Comparison of ENCODE assay signal across 10 cellular contexts in genomic region chr11:111923351-111923788, GRCh38. TPM values are rescaled to one million over a fixed set of nuclear protein-coding genes. Genes with fewer than 3 reads are reported as not detected.
DNase-seq lines count a peak whose midpoint lies in the region; FAIRE-seq and TF ChIP-seq lines count a peak whose summit lies in the region.
"Had no signal": no experiment of that assay in that cellular context is flagged by ENCODE, and none has a peak within 500 bp of the region (broad histone marks: within the 10 kb centered on the region; RNA-seq: fewer than 3 reads in every experiment).

No MANE protein-coding gene starts in this region.

- H3K36me3 ChIP-seq in OCI-LY7 (ENCODE audit: insufficient read depth, low read length) (no peaks in the 10 kb centered on the region), duodenal mucosa (ENCODE audit: control insufficient read depth in 1 of 2, insufficient read depth in 2 of 2, low read length in 2 of 2) (no peaks in the 10 kb centered on the region), mesendoderm (ENCODE audit: control insufficient read depth, insufficient read depth, low read length) (no peaks in the 10 kb centered on the region), tibial artery (peaks cover 0 to 5% (median 4%) of the 10 kb centered on the region in 3 donors)

- WGBS in mesendoderm (ENCODE audit: extremely low coverage, insufficient coverage, low lambda C conversion rate): no CpG with 5 or more reads among the region's 5 CpGs

- H3K18ac ChIP-seq in mesendoderm (ENCODE audit: low read length): no peak overlapping the region

- H3K4me3 Mint-ChIP-seq in activated CD4-positive, alpha-beta memory T cell treated with anti-CD3 and anti-CD28 coated beads, Interleukin-2, amount 10 ng/mL, durations not matched to agents 7 days and 5 days: no peak overlapping the region

- CTCF ChIA-PET in OCI-LY7 (lab: Charles Lee; ENCODE audit: unreplicated experiment): no interaction called here
- CTCF ChIA-PET in activated CD4-positive, alpha-beta memory T cell treated with anti-CD3 and anti-CD28 coated beads, Interleukin-2, amount 10 ng/mL, durations not matched to agents 7 days and 5 days (lab: Charles Lee): no interaction called here

- H3K27ac Mint-ChIP-seq in activated CD4-positive, alpha-beta memory T cell treated with anti-CD3 and anti-CD28 coated beads, Interleukin-2, amount 10 ng/mL, durations not matched to agents 7 days and 5 days: no peak overlapping the region

- H3K27me3 ChIP-seq in duodenal mucosa (ENCODE audit: control insufficient read depth in 1 of 2, insufficient read depth in 2 of 2, low read length in 2 of 2) (no peaks in the 10 kb centered on the region), mesendoderm (ENCODE audit: insufficient read depth, low read length, poor library complexity) (no peaks in the 10 kb centered on the region), tibial artery (no peaks in the 10 kb centered on the region)

- DNase-seq in OCI-LY7 (ENCODE audit: low spot score) (no peak), mesendoderm (peak; percentile 49), tibial artery (peak in 1 of 2 donors; percentile 68), NAMALWA (ENCODE audit: low spot score) (no peak), MV-4-11 (lab: John Stamatoyannopoulos, UW) (no peak), GM19239 (ENCODE audit: insufficient read length, low spot score) (no peak)
- no peak for DNase-seq in activated CD4-positive, alpha-beta memory T cell treated with anti-CD3 and anti-CD28 coated beads, Interleukin-2, amount 10 ng/mL, durations not matched to agents 7 days and 5 days
- DNase-seq: KBM-7; stimulated activated CD4-positive, alpha-beta T cell treated with anti-CD3 and anti-CD28 coated beads, Interleukin-2, amount 100 ng/mL, for 24 hours had no signal

- no peak overlapping the region for H2BK15ac ChIP-seq in mesendoderm (replicated peaks; ENCODE audit: low read depth)

- H3K27me3 Mint-ChIP-seq in activated CD4-positive, alpha-beta memory T cell treated with anti-CD3 and anti-CD28 coated beads, Interleukin-2, amount 10 ng/mL, durations not matched to agents 7 days and 5 days: peaks cover 24% of the 10 kb centered on the region

- H3K4me3 ChIP-seq in OCI-LY7 (ENCODE audit: low read depth, low read length, poor library complexity, severe bottlenecking) (no peak overlapping the region), duodenal mucosa (ENCODE audit: low read depth in 1 of 2, low read length in 2 of 2) (no peak overlapping the region), mesendoderm (ENCODE audit: low read length) (no peak overlapping the region), tibial artery (peak overlapping the region; percentile 24 to 42)

- no peak overlapping the region for H3K27ac ChIP-seq in OCI-LY7 (ENCODE audit: low read depth, low read length, poor library complexity, severe bottlenecking)
- H3K27ac ChIP-seq in duodenal mucosa (ENCODE audit: low read depth, low read length): peak overlapping the region; percentile 35
- H3K27ac ChIP-seq in mesendoderm (ENCODE audit: low read depth, low read length): no peak overlapping the region
- peak overlapping the region; percentile 87 to 89 for H3K27ac ChIP-seq in tibial artery

- H3K9me3 ChIP-seq in OCI-LY7 (ENCODE audit: low read length) (no peaks in the 10 kb centered on the region), duodenal mucosa (ENCODE audit: control insufficient read depth in 1 of 2, low read length in 2 of 2) (no peaks in the 10 kb centered on the region), tibial artery (no peaks in the 10 kb centered on the region)

- H3K79me2 ChIP-seq in OCI-LY7 (ENCODE audit: insufficient read depth, low read depth, low read length) (no peaks in the 10 kb centered on the region), mesendoderm (ENCODE audit: control insufficient read depth, insufficient read depth, low read length) (no peaks in the 10 kb centered on the region)

- H3K9me3 Mint-ChIP-seq in activated CD4-positive, alpha-beta memory T cell treated with anti-CD3 and anti-CD28 coated beads, Interleukin-2, amount 10 ng/mL, durations not matched to agents 7 days and 5 days: no peaks in the 10 kb centered on the region

- H2AFZ ChIP-seq in OCI-LY7 (ENCODE audit: low read length): peak overlapping the region; percentile 61; the same call in 1 of the 2 replicates

- no peak overlapping the region for H3K9ac ChIP-seq in duodenal mucosa (ENCODE audit: low read depth in 1 of 2, low read length in 2 of 2)
- no peak overlapping the region for H3K9ac ChIP-seq in mesendoderm (ENCODE audit: low read length)

- no peak for FAIRE-seq in GM19239 (lab: Jason Lieb, UNC)

- H3K4me1 ChIP-seq in OCI-LY7 (ENCODE audit: insufficient read depth, low read length, poor library complexity, severe bottlenecking) (peaks cover 14% of the 10 kb centered on the region), duodenal mucosa (ENCODE audit: control insufficient read depth in 1 of 2, insufficient read depth in 2 of 2, low read length in 2 of 2) (peaks cover 19% of the 10 kb centered on the region in 2 donors), mesendoderm (ENCODE audit: control insufficient read depth, low read depth, low read length) (peaks cover 2% of the 10 kb centered on the region), tibial artery (peaks cover 0 to 65% (median 39%) of the 10 kb centered on the region in 4 donors)

- H4K5ac ChIP-seq in mesendoderm (ENCODE audit: low read length): no peak overlapping the region

- intact Hi-C loops in OCI-LY7 (cut with micrococcal nuclease; ENCODE audit: unreplicated experiment) (no loop called here), tibial artery (cut with DNase I; ENCODE audit: low total_unique reads) (no loop called here)

- TF ChIP-seq CTCF in OCI-LY7 (conservative IDR thresholded peaks at IDR 0.05; ENCODE audit: low read length) (no peak), tibial artery (IDR thresholded peaks at IDR 0.05) (no peak)

- no peak overlapping the region for H2BK5ac ChIP-seq in mesendoderm (ENCODE audit: low read length)

- H4K8ac ChIP-seq in mesendoderm (ENCODE audit: low read depth, low read length): peak overlapping the region; percentile 15

- H3K36me3 Mint-ChIP-seq in activated CD4-positive, alpha-beta memory T cell treated with anti-CD3 and anti-CD28 coated beads, Interleukin-2, amount 10 ng/mL, durations not matched to agents 7 days and 5 days (ENCODE audit: low read depth): no peaks in the 10 kb centered on the region

- H3K4ac ChIP-seq in mesendoderm (ENCODE audit: low read depth, low read length): peak overlapping the region; percentile 22

- H3K56ac ChIP-seq in mesendoderm (ENCODE audit: low read length): no peak overlapping the region

- POLR2A ChIA-PET in OCI-LY7 (lab: Charles Lee): no interaction called here
- POLR2A ChIA-PET in activated CD4-positive, alpha-beta memory T cell treated with anti-CD3 and anti-CD28 coated beads, Interleukin-2, amount 10 ng/mL, durations not matched to agents 7 days and 5 days (lab: Charles Lee): no interaction called here

- no TSS peak for BruUV-seq in OCI-LY7 (replicated peaks; lab: Mats Ljungman, UMichigan)

- no peak overlapping the region for H3K23ac ChIP-seq in mesendoderm (ENCODE audit: low read length)

- no peak overlapping the region for H2BK120ac ChIP-seq in mesendoderm (ENCODE audit: low read depth, low read length)

- H3K79me1 ChIP-seq in mesendoderm (ENCODE audit: low read length): no peaks in the 10 kb centered on the region

- no peaks in the 10 kb centered on the region for H4K20me1 ChIP-seq in OCI-LY7 (ENCODE audit: insufficient read depth, low read length)

- no peak overlapping the region for H2AK5ac ChIP-seq in mesendoderm (ENCODE audit: low read length)

- H3K4me2 ChIP-seq in OCI-LY7 (ENCODE audit: low read length) (no peak overlapping the region), mesendoderm (ENCODE audit: low read length) (no peak overlapping the region)

- peaks cover 17% of the 10 kb centered on the region for H3K4me1 Mint-ChIP-seq in activated CD4-positive, alpha-beta memory T cell treated with anti-CD3 and anti-CD28 coated beads, Interleukin-2, amount 10 ng/mL, durations not matched to agents 7 days and 5 days

- H3K9me2 ChIP-seq in OCI-LY7 (ENCODE audit: insufficient read depth, low read length): no peaks in the 10 kb centered on the region

RNA-seq across cellular contexts. Expression of gene C11orf52, which starts 4.7 kb away (rescaled TPM):
- not detected in 2 replicates for total RNA-seq in OCI-LY7 (2014; rRNA removed; shearing (Covaris generic))
- not detected in 2 replicates for total RNA-seq in OCI-LY7 (2022)
- 1.3 TPM for polyA plus RNA-seq in mesendoderm (2013, experiment 1 of 2)
- polyA plus RNA-seq in mesendoderm (2013, experiment 2 of 2): 1.5 TPM
- total RNA-seq in activated CD4-positive, alpha-beta memory T cell treated with anti-CD3 and anti-CD28 coated beads, Interleukin-2, amount 10 ng/mL, durations not matched to agents 7 days and 5 days: not detected

RNA-seq across cellular contexts. Expression of gene HSPB2, which starts 10.8 kb away (rescaled TPM):
- not detected in 2 replicates for total RNA-seq in OCI-LY7 (2014; rRNA removed; shearing (Covaris generic))
- total RNA-seq in OCI-LY7 (2022): not detected in 2 replicates
- polyA plus RNA-seq in mesendoderm (2013, experiment 1 of 2): 0.56 TPM
- 0.53 TPM for polyA plus RNA-seq in mesendoderm (2013, experiment 2 of 2)
- total RNA-seq in activated CD4-positive, alpha-beta memory T cell treated with anti-CD3 and anti-CD28 coated beads, Interleukin-2, amount 10 ng/mL, durations not matched to agents 7 days and 5 days: not detected

RNA-seq across cellular contexts. Expression of gene CRYAB, which starts 11.8 kb away (rescaled TPM):
- not detected in 2 replicates for total RNA-seq in OCI-LY7 (2014; rRNA removed; shearing (Covaris generic))
- total RNA-seq in OCI-LY7 (2022): not detected in 2 replicates
- polyA plus RNA-seq in mesendoderm (2013, experiment 1 of 2): 3.4 TPM
- polyA plus RNA-seq in mesendoderm (2013, experiment 2 of 2): 4.2 TPM
- total RNA-seq in activated CD4-positive, alpha-beta memory T cell treated with anti-CD3 and anti-CD28 coated beads, Interleukin-2, amount 10 ng/mL, durations not matched to agents 7 days and 5 days: not detected

RNA-seq across cellular contexts. Expression of gene DIXDC1, which starts 13.8 kb away (rescaled TPM):
- 5.5 and 6.9 TPM in 2 replicates for total RNA-seq in OCI-LY7 (2014; rRNA removed; shearing (Covaris generic))
- total RNA-seq in OCI-LY7 (2022): 5.5 and 7.3 TPM in 2 replicates
- polyA plus RNA-seq in mesendoderm (2013, experiment 1 of 2): 3.7 TPM
- polyA plus RNA-seq in mesendoderm (2013, experiment 2 of 2): 3.9 TPM
- 1 to 10 TPM; 5.6 to 7.4 TPM for total RNA-seq in activated CD4-positive, alpha-beta memory T cell treated with anti-CD3 and anti-CD28 coated beads, Interleukin-2, amount 10 ng/mL, durations not matched to agents 7 days and 5 days

RNA-seq across cellular contexts. Expression of gene CFAP68, which starts 44.0 kb away (rescaled TPM):
- total RNA-seq in OCI-LY7 (2014; rRNA removed; shearing (Covaris generic)): 14.8 and 17.3 TPM in 2 replicates
- total RNA-seq in OCI-LY7 (2022): 18.8 and 22.4 TPM in 2 replicates
- polyA plus RNA-seq in mesendoderm (2013, experiment 1 of 2): 22.5 TPM
- 24.1 TPM for polyA plus RNA-seq in mesendoderm (2013, experiment 2 of 2)
- total RNA-seq in activated CD4-positive, alpha-beta memory T cell treated with anti-CD3 and anti-CD28 coated beads, Interleukin-2, amount 10 ng/mL, durations not matched to agents 7 days and 5 days: 10 to 100 TPM; 19.0 to 19.4 TPM

Comparison
In these comparisons a context has a peak if more than half of its experiments do, and no peak if none do; other contexts are left out.
1. H3K27ac ChIP-seq: peak in duodenal mucosa (single experiment) and tibial artery (2 of 2); none in OCI-LY7 (single experiment) and mesendoderm (single experiment).
2. H3K4me3 ChIP-seq: peak in tibial artery (2 of 2); none in OCI-LY7 (single experiment), duodenal mucosa (0 of 2) and mesendoderm (single experiment).